Comparison of ENCODE assay signal across 13 cellular contexts in the genomic region with DNA sequence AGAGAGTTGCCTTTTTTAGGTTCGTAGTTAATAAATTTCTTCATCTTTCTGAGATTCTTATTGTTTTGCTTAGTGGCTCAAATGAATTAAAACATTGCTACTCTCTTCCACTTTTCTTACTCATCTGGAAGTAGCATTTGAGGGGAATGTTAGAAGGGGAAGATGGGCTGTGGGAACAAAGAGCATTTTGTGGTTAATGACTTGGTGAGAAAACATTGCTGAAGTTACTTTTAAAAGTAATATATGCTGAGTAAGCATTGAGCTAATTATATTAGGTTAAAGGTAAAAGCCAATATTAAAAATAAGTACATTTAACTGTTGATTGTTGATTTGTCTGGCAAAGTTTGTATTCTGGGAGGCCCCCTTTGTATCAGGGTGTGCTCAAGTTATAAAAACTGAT.
A peak's percentile ranks its signal among the peaks of the same experiment; 100 is the strongest.
DNase-seq lines count a peak whose midpoint lies in the region; ATAC-seq and TF ChIP-seq lines count a peak whose summit lies in the region.
"Had no signal": no experiment of that assay in that cellular context is flagged by ENCODE, and none has a peak within 500 bp of the region (broad histone marks: within the 10 kb centered on the region; RNA-seq: fewer than 3 reads in every experiment).

No MANE protein-coding gene starts in this region.

- H3K27me3 ChIP-seq in DOHH2 (ENCODE audit: control insufficient read depth, low read length): no peaks in the 10 kb centered on the region
- H3K27me3 ChIP-seq in MM.1S (replicated peaks; ENCODE audit: insufficient read depth, low read length): no peaks in the 10 kb centered on the region
- no peaks in the 10 kb centered on the region for H3K27me3 ChIP-seq in brain microvascular endothelial cell (replicated peaks)

- in situ Hi-C loops in brain microvascular endothelial cell (cut with HindIII; ENCODE audit: low pct_ligation_motif_present, low sequenced_read_pairs): no loop called here

- no peak overlapping the region for H2AFZ ChIP-seq in MM.1S (ENCODE audit: low read length)

- peak overlapping the region; percentile 80 for H3K4me3 ChIP-seq in DOHH2 (ENCODE audit: low read length)
- H3K4me3 ChIP-seq in MM.1S (ENCODE audit: low read length): no peak overlapping the region
- no peak overlapping the region for H3K4me3 ChIP-seq in brain microvascular endothelial cell (ENCODE audit: low read depth, low read length)

- H3K9me3 Mint-ChIP-seq in nephron progenitor cell: no peaks in the 10 kb centered on the region

- H3K36me3 Mint-ChIP-seq in nephron progenitor cell (ENCODE audit: low read depth): peaks cover 58% of the 10 kb centered on the region

- H3K9me3 ChIP-seq in DOHH2 (ENCODE audit: control insufficient read depth, insufficient read depth, low read length): no peaks in the 10 kb centered on the region
- no peaks in the 10 kb centered on the region for H3K9me3 ChIP-seq in MM.1S (replicated peaks; ENCODE audit: insufficient read depth, low read length)

- POLR2A ChIA-PET in GM10248 (lab: Yijun Ruan, JAX): no interaction called here

- no peak for TF ChIP-seq CTCF in DOHH2 (IDR thresholded peaks at IDR 0.05; ENCODE audit: low read depth, low read length, poor library complexity, severe bottlenecking)
- no peak for TF ChIP-seq CTCF in MM.1S (IDR thresholded peaks at IDR 0.05; ENCODE audit: low read length)
- no peak for TF ChIP-seq CTCF in brain microvascular endothelial cell (IDR thresholded peaks at IDR 0.05; ENCODE audit: low read depth, low read length, missing control alignments)
- TF ChIP-seq CTCF in nephron progenitor cell (IDR thresholded peaks at IDR 0.05): no peak
- TF ChIP-seq CTCF in GM10248 (IDR thresholded peaks at IDR 0.05; ENCODE audit: control extremely low read depth, extremely low read depth, low read depth, missing control alignments): no peak

- H3K4me1 ChIP-seq in DOHH2 (ENCODE audit: control insufficient read depth, low read length) (peaks cover 51% of the 10 kb centered on the region), MM.1S (ENCODE audit: low read length) (peaks cover 13% of the 10 kb centered on the region)

- DNase-seq in MM.1S (no peak), brain microvascular endothelial cell (peak; percentile 42), nephron progenitor cell (no peak), NCI-H526 treated with DMSO at 0.1 percent for 48 hours (lab: John Stamatoyannopoulos, UW) (no peak), NCI-H146 (lab: John Stamatoyannopoulos, UW) (no peak), GM10248 (ENCODE audit: extremely low spot score) (no peak)
- DNase-seq: activated CD4-positive, alpha-beta T cell treated with anti-CD3 and anti-CD28 coated beads, Interleukin-2, amount 50 U/mL, for 4 hours; effector CD4-positive, alpha-beta T cell; H7; mesendoderm; NCI-H526 had no signal

- H3K79me2 ChIP-seq in DOHH2 (ENCODE audit: control insufficient read depth, low read length) (peaks cover 100% of the 10 kb centered on the region), MM.1S (ENCODE audit: low read length) (peaks cover 100% of the 10 kb centered on the region)

- H3K27ac ChIP-seq in DOHH2 (ENCODE audit: low read depth, low read length): no peak overlapping the region
- H3K27ac ChIP-seq in MM.1S (ENCODE audit: low read length): no peak overlapping the region
- H3K27ac ChIP-seq in brain microvascular endothelial cell: peak overlapping the region; percentile 61

- H3K4me3 Mint-ChIP-seq in nephron progenitor cell: peak overlapping the region; percentile 55

- peaks cover 52% of the 10 kb centered on the region for H3K4me1 Mint-ChIP-seq in nephron progenitor cell

- H3K4me2 ChIP-seq in DOHH2 (ENCODE audit: low read length) (peak overlapping the region; percentile 98), MM.1S (ENCODE audit: low read depth, low read length) (peak overlapping the region; percentile 17; the same call in 1 of the 2 replicates)

- H4K20me1 ChIP-seq in DOHH2 (ENCODE audit: control insufficient read depth, insufficient read depth, low read depth, low read length): peaks cover 62% of the 10 kb centered on the region
- peaks cover 93% of the 10 kb centered on the region for H4K20me1 ChIP-seq in MM.1S (ENCODE audit: insufficient read depth, low read length)

- H3F3A ChIP-seq in DOHH2 (ENCODE audit: control insufficient read depth, insufficient read depth) (peaks cover 11% of the 10 kb centered on the region), MM.1S (ENCODE audit: insufficient read depth, low read length) (peaks cover 7% of the 10 kb centered on the region; the same call in 1 of the 2 replicates)

- CTCF ChIA-PET in GM10248 (lab: Yijun Ruan, JAX): interaction anchor here (1.0 to 1.1 kb wide), 5 partner anchors 15 to 150 kb away, joined by 3 to 4 read pairs (median 3); no protein-coding TSS in a partner anchor

- no peaks in the 10 kb centered on the region for H3K9me2 ChIP-seq in DOHH2 (replicated peaks; ENCODE audit: control insufficient read depth, low read length)
- H3K9me2 ChIP-seq in MM.1S (replicated peaks; ENCODE audit: insufficient read depth, low read length): no peaks in the 10 kb centered on the region

- H3K27me3 Mint-ChIP-seq in nephron progenitor cell (ENCODE audit: low read depth, poor library complexity): peaks cover 3% of the 10 kb centered on the region

- H3K36me3 ChIP-seq in DOHH2 (ENCODE audit: control insufficient read depth, low read length) (peaks cover 78% of the 10 kb centered on the region), MM.1S (replicated peaks; ENCODE audit: insufficient read depth, low read length) (peaks cover 15% of the 10 kb centered on the region), brain microvascular endothelial cell (replicated peaks) (peaks cover 15% of the 10 kb centered on the region)

- ATAC-seq in HG03457 (IDR thresholded peaks at IDR 0.05; ENCODE audit: unreplicated experiment): no peak

- H3K9ac ChIP-seq in MM.1S (ENCODE audit: low read length): no peak overlapping the region

- peak overlapping the region; percentile 15 for H3K27ac Mint-ChIP-seq in nephron progenitor cell
